ENCODE assay signal across 9 cellular contexts in the genomic region with DNA sequence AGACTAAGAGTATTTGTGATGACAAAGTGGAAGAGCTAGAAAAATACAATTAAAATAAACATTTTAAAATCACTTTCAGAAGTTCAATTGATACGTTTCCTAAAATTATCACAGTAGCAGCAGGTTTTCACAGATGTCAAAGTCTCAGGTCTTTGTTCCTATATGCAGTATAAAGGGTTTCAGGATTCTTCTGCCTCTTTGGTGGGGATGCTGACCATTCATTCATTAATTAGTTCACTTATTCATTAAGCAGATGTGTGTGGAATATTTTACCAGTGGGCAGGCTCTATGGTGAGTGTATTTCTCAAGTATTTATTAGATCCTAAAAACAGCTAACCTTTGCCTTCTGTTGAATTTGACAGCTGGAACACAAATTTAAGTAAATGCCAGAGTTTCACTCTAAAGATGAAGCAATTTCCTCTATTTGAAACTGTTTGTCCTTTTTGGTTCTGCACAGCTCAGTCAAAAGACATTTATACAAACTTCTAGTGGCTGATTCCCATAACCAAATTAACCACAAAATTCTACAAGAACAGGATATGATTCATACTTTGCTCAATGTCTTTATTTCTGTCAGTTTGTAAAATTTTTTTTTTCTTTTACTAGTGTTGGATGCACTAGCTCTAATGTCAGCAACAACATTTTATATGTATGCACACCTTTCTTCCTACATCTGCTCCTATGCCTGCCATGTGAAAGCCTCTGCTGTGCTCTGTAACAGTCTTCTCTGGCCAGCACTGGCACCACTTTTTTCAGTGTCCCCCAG.
DNase-seq lines count a peak whose midpoint lies in the region; ATAC-seq, FAIRE-seq and TF ChIP-seq lines count a peak whose summit lies in the region.
"Had no signal": no experiment of that assay in that cellular context is flagged by ENCODE, and none has a peak within 500 bp of the region (broad histone marks: within the 10 kb centered on the region; RNA-seq: fewer than 3 reads in every experiment).

No MANE protein-coding gene starts in this region.

- no peaks in the 10 kb centered on the region for H3K36me3 Mint-ChIP-seq in T-helper 2 cell treated with Interferon-gamma antibody and Interleukin-4, amounts not matched to agents 5 μg/mL and 100 μg/mL, for 36 hours (ENCODE audit: low read depth)
- no peaks in the 10 kb centered on the region for H3K36me3 Mint-ChIP-seq in CD4-positive, alpha-beta memory T cell

- peak overlapping the region; percentile 52 for H3K4me3 Mint-ChIP-seq in T-helper 2 cell treated with Interferon-gamma antibody and Interleukin-4, amounts not matched to agents 5 μg/mL and 100 μg/mL, for 36 hours
- no peak overlapping the region for H3K4me3 Mint-ChIP-seq in CD4-positive, alpha-beta memory T cell

- no peak overlapping the region for H3K9ac ChIP-seq in keratinocyte (ENCODE audit: control insufficient read depth, extremely low read depth, insufficient read depth, low read length)

- peaks cover 17% of the 10 kb centered on the region for H3K4me1 ChIP-seq in keratinocyte (ENCODE audit: control insufficient read depth, extremely low read depth, insufficient read depth, low read length)
- no peaks in the 10 kb centered on the region for H3K4me1 ChIP-seq in CD4-positive, alpha-beta memory T cell (ENCODE audit: insufficient read depth, low read length)

- H3K4me1 Mint-ChIP-seq in T-helper 2 cell treated with Interferon-gamma antibody and Interleukin-4, amounts not matched to agents 5 μg/mL and 100 μg/mL, for 36 hours (ENCODE audit: low read depth) = peaks cover 18% of the 10 kb centered on the region
- H3K4me1 Mint-ChIP-seq in CD4-positive, alpha-beta memory T cell = no peaks in the 10 kb centered on the region

- H3K27me3 Mint-ChIP-seq in T-helper 2 cell treated with Interferon-gamma antibody and Interleukin-4, amounts not matched to agents 5 μg/mL and 100 μg/mL, for 36 hours (ENCODE audit: low read depth) = no peaks in the 10 kb centered on the region
- H3K27me3 Mint-ChIP-seq in CD4-positive, alpha-beta memory T cell = no peaks in the 10 kb centered on the region

- FAIRE-seq in keratinocyte (lab: Jason Lieb, UNC) = peak; percentile 73
- FAIRE-seq: endometrium had no signal

- no peaks in the 10 kb centered on the region for H4K20me1 ChIP-seq in keratinocyte (ENCODE audit: control insufficient read depth, extremely low read depth, insufficient read depth, low read length)

- no peaks in the 10 kb centered on the region for H3K79me2 ChIP-seq in keratinocyte (ENCODE audit: control insufficient read depth, insufficient read depth, low read length)

- ATAC-seq in HG03342 (IDR thresholded peaks at IDR 0.05; ENCODE audit: unreplicated experiment) (peak; percentile 47), GM18909 (IDR thresholded peaks at IDR 0.05; ENCODE audit: poor library complexity, unreplicated experiment) (no peak)

- dilution Hi-C loops in keratinocyte (cut with MboI; ENCODE audit: extremely low pct_ligation_motif_present, low sequenced_read_pairs) = no loop called here

- H3K9me3 Mint-ChIP-seq in T-helper 2 cell treated with Interferon-gamma antibody and Interleukin-4, amounts not matched to agents 5 μg/mL and 100 μg/mL, for 36 hours = no peaks in the 10 kb centered on the region
- peaks cover 0 to 5% (median 1%) of the 10 kb centered on the region in 8 donors for H3K9me3 Mint-ChIP-seq in CD4-positive, alpha-beta memory T cell

- H2AFZ ChIP-seq in keratinocyte (ENCODE audit: control insufficient read depth, low read length) = no peak overlapping the region

- CTCF ChIA-PET in CD4-positive, alpha-beta memory T cell (lab: Charles Lee; ENCODE audit: partially characterized antibody) = no interaction called here

- intact Hi-C loops in CD4-positive, alpha-beta memory T cell (cut with micrococcal nuclease) = no loop called here

- POLR2A ChIA-PET in CD4-positive, alpha-beta memory T cell (lab: Charles Lee; ENCODE audit: partially characterized antibody) = no interaction called here

- no peaks in the 10 kb centered on the region for H3K9me3 ChIP-seq in keratinocyte (ENCODE audit: control insufficient read depth, low read depth, low read length)
- no peaks in the 10 kb centered on the region for H3K9me3 ChIP-seq in CD4-positive, alpha-beta memory T cell (ENCODE audit: control insufficient read depth in 1 of 2, low read length in 2 of 2)

- H3K4me3 ChIP-seq in AG10803 (ENCODE audit: low read length) (no peak overlapping the region), keratinocyte (ENCODE audit: control insufficient read depth in 2 of 3, extremely low read depth in 1 of 3, insufficient read depth in 2 of 3, low read depth in 1 of 3, low read length in 3 of 3) (no peak overlapping the region)
- H3K4me3 ChIP-seq in CD4-positive, alpha-beta memory T cell (ENCODE audit: low read length in 2 of 2) = no peak overlapping the region

- H3K9me1 ChIP-seq in keratinocyte (ENCODE audit: control insufficient read depth, extremely low read depth, insufficient read depth, low read length) = no peaks in the 10 kb centered on the region

- peak; percentile 94 for DNase-seq in AG10803 (ENCODE audit: low read depth)
- DNase-seq in T-helper 2 cell treated with Interferon-gamma antibody and Interleukin-4, amounts not matched to agents 5 μg/mL and 100 μg/mL, for 36 hours (ENCODE audit: low spot score) = no peak
- DNase-seq in keratinocyte (ENCODE audit: low read depth, low spot score) = no peak
- no peak for DNase-seq in CD4-positive, alpha-beta memory T cell
- no peak for DNase-seq in NCI-H526 treated with DMSO at 0.1 percent for 48 hours (lab: John Stamatoyannopoulos, UW)
- no peak for DNase-seq in NCI-H69 (lab: John Stamatoyannopoulos, UW)

- TF ChIP-seq CTCF in AG10803 (conservative IDR thresholded peaks at IDR 0.05; ENCODE audit: low read length) (no peak), keratinocyte (optimal IDR thresholded peaks at IDR 0.05 in 1 of 3, IDR thresholded peaks at IDR 0.05 in 1 of 3, conservative IDR thresholded peaks at IDR 0.05 in 1 of 3; ENCODE audit: extremely low read depth in 1 of 3, insufficient read depth in 2 of 3, low read length in 3 of 3) (no peak)

- H3K36me3 ChIP-seq in keratinocyte (ENCODE audit: control insufficient read depth in 2 of 2, extremely low read depth in 1 of 2, insufficient read depth in 2 of 2, low read length in 2 of 2) = no peaks in the 10 kb centered on the region
- H3K36me3 ChIP-seq in CD4-positive, alpha-beta memory T cell (ENCODE audit: insufficient read depth, low read length) = no peaks in the 10 kb centered on the region

- peak overlapping the region; percentile 29 for H3K4me2 ChIP-seq in keratinocyte (ENCODE audit: control insufficient read depth, extremely low read depth, insufficient read depth, low read depth, low read length)

- H3K27ac Mint-ChIP-seq in T-helper 2 cell treated with Interferon-gamma antibody and Interleukin-4, amounts not matched to agents 5 μg/mL and 100 μg/mL, for 36 hours = peak overlapping the region; percentile 66
- H3K27ac Mint-ChIP-seq in CD4-positive, alpha-beta memory T cell = no peak overlapping the region

- H3K27me3 ChIP-seq in keratinocyte (ENCODE audit: control insufficient read depth, extremely low read depth, insufficient read depth, low read length) = no peaks in the 10 kb centered on the region
- no peaks in the 10 kb centered on the region for H3K27me3 ChIP-seq in CD4-positive, alpha-beta memory T cell (ENCODE audit: insufficient read depth, low read length)

- peak overlapping the region; percentile 7 for H3K27ac ChIP-seq in keratinocyte (ENCODE audit: control insufficient read depth, insufficient read depth, low read length)
- no peak overlapping the region for H3K27ac ChIP-seq in CD4-positive, alpha-beta memory T cell (ENCODE audit: low read depth, low read length)
